1 cellular context compared by ENCODE assay signal in the genomic region with DNA sequence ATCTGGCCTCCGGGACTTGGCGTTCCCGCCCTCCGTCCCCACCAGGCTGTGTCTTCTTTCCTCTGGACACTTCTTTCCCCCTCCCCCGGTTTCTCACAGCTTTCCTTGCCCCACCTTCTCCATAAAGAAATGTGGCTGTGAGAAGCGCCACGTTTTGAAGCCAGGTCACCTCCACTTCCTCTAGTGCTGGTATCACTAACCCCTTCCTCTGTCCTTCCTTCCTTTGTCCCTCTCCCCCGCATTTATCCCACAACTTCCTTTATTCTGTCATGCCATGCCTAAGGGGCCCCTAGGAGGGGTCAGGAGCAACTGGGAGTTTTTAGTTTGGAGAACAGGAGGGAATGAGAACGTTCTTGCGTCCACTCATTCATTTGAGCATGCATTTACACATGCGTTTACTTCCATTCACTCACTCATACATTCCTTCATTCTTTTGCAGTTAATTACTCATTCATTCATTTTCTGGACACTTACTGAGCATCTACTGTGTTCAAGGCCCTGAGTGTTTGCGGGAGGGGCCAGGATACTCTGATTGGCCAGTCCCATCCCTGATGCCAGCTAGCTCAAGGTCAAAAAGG.
TF ChIP-seq lines count a peak whose summit lies in the region.

No MANE protein-coding gene starts in this region.

TF ChIP-seq in GM23338, 12 proteins besides CTCF, POLR2A, EP300 and RAD21 (continued from another document):
- TF ChIP-seq, protein P1, sequence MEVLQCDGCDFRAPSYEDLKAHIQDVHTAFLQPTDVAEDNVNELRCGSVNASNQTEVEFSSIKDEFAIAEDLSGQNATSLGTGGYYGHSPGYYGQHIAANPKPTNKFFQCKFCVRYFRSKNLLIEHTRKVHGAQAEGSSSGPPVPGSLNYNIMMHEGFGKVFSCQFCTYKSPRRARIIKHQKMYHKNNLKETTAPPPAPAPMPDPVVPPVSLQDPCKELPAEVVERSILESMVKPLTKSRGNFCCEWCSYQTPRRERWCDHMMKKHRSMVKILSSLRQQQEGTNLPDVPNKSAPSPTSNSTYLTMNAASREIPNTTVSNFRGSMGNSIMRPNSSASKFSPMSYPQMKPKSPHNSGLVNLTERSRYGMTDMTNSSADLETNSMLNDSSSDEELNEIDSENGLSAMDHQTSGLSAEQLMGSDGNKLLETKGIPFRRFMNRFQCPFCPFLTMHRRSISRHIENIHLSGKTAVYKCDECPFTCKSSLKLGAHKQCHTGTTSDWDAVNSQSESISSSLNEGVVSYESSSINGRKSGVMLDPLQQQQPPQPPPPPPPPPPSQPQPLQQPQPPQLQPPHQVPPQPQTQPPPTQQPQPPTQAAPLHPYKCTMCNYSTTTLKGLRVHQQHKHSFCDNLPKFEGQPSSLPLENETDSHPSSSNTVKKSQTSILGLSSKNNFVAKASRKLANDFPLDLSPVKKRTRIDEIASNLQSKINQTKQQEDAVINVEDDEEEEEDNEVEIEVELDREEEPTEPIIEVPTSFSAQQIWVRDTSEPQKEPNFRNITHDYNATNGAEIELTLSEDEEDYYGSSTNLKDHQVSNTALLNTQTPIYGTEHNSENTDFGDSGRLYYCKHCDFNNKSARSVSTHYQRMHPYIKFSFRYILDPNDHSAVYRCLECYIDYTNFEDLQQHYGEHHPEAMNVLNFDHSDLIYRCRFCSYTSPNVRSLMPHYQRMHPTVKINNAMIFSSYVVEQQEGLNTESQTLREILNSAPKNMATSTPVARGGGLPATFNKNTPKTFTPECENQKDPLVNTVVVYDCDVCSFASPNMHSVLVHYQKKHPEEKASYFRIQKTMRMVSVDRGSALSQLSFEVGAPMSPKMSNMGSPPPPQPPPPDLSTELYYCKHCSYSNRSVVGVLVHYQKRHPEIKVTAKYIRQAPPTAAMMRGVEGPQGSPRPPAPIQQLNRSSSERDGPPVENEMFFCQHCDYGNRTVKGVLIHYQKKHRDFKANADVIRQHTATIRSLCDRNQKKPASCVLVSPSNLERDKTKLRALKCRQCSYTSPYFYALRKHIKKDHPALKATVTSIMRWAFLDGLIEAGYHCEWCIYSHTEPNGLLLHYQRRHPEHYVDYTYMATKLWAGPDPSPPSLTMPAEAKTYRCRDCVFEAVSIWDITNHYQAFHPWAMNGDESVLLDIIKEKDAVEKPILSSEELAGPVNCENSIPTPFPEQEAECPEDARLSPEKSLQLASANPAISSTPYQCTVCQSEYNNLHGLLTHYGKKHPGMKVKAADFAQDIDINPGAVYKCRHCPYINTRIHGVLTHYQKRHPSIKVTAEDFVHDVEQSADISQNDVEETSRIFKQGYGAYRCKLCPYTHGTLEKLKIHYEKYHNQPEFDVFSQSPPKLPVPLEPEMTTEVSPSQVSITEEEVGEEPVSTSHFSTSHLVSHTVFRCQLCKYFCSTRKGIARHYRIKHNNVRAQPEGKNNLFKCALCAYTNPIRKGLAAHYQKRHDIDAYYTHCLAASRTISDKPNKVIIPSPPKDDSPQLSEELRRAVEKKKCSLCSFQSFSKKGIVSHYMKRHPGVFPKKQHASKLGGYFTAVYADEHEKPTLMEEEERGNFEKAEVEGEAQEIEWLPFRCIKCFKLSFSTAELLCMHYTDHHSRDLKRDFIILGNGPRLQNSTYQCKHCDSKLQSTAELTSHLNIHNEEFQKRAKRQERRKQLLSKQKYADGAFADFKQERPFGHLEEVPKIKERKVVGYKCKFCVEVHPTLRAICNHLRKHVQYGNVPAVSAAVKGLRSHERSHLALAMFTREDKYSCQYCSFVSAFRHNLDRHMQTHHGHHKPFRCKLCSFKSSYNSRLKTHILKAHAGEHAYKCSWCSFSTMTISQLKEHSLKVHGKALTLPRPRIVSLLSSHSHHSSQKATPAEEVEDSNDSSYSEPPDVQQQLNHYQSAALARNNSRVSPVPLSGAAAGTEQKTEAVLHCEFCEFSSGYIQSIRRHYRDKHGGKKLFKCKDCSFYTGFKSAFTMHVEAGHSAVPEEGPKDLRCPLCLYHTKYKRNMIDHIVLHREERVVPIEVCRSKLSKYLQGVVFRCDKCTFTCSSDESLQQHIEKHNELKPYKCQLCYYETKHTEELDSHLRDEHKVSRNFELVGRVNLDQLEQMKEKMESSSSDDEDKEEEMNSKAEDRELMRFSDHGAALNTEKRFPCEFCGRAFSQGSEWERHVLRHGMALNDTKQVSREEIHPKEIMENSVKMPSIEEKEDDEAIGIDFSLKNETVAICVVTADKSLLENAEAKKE (CRISPR knock-in tag; IDR thresholded peaks at IDR 0.05), result no peak
- no peak for TF ChIP-seq CREB1 (CRISPR knock-in tag; IDR thresholded peaks at IDR 0.05; ENCODE audit: low read depth)
- TF ChIP-seq EZH2 (IDR thresholded peaks at IDR 0.05; ENCODE audit: low read depth, unreplicated experiment), result no peak
- TF ChIP-seq, protein P2, sequence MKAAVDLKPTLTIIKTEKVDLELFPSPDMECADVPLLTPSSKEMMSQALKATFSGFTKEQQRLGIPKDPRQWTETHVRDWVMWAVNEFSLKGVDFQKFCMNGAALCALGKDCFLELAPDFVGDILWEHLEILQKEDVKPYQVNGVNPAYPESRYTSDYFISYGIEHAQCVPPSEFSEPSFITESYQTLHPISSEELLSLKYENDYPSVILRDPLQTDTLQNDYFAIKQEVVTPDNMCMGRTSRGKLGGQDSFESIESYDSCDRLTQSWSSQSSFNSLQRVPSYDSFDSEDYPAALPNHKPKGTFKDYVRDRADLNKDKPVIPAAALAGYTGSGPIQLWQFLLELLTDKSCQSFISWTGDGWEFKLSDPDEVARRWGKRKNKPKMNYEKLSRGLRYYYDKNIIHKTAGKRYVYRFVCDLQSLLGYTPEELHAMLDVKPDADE (IDR thresholded peaks at IDR 0.05), result no peak
- no peak for TF ChIP-seq EZH2phosphoT487 (IDR thresholded peaks at IDR 0.05; ENCODE audit: unreplicated experiment)
